ENCODE assay signal across 12 cellular contexts in genomic region chr5:72441861-72442540, GRCh38.
DNase-seq lines count a peak whose midpoint lies in the region; ATAC-seq and TF ChIP-seq lines count a peak whose summit lies in the region.
"Had no signal": no experiment of that assay in that cellular context is flagged by ENCODE, and none has a peak within 500 bp of the region (broad histone marks: within the 10 kb centered on the region; RNA-seq: fewer than 3 reads in every experiment).

No MANE protein-coding gene starts in this region.

- peak overlapping the region; percentile 19 to 70; a peak in 2 of 4 replicates for H4K8ac ChIP-seq in IMR-90 (ENCODE audit: low read depth in 2 of 2, low read length in 2 of 2)

- TF ChIP-seq CTCF in IMR-90 (conservative IDR thresholded peaks at IDR 0.05; ENCODE audit: low read depth, low read length) (no peak), MCF 10A (IDR thresholded peaks at IDR 0.05; ENCODE audit: unreplicated experiment) (no peak), left lung (IDR thresholded peaks at IDR 0.05) (no peak)

- H3K36me3 ChIP-seq in IMR-90 (ENCODE audit: control insufficient read depth, insufficient read depth, low read length) (no peaks in the 10 kb centered on the region), left lung (no peaks in the 10 kb centered on the region)
- H3K36me3 ChIP-seq: BLaER1 had no signal

- H3K9me3 ChIP-seq in IMR-90 (ENCODE audit: control insufficient read depth, insufficient read depth, low read length) (no peaks in the 10 kb centered on the region), left lung (no peaks in the 10 kb centered on the region)
- H3K9me3 ChIP-seq: BLaER1 had no signal

- peak overlapping the region; percentile 81 for H4K91ac ChIP-seq in IMR-90 (ENCODE audit: insufficient read depth, low read depth, low read length)

- peak overlapping the region; percentile 63; the same call in 1 of the 2 replicates for H3K23ac ChIP-seq in IMR-90 (ENCODE audit: low read depth, low read length)

- H2BK5ac ChIP-seq in IMR-90 (ENCODE audit: low read depth, low read length, poor library complexity, severe bottlenecking): peak overlapping the region; percentile 84

- peak overlapping the region; percentile 85; the same call in 1 of the 2 replicates for H3K14ac ChIP-seq in IMR-90 (replicated peaks; ENCODE audit: low read depth, low read length)

- in situ Hi-C loops in IMR-90 (cut with MboI; ENCODE audit: low sequenced_read_pairs): no loop called here

- dilution Hi-C loops in IMR-90 (cut with HindIII; ENCODE audit: low sequenced_read_pairs, unreplicated experiment): no loop called here

- H3K27ac ChIP-seq in IMR-90 (ENCODE audit: insufficient read depth, low read length) (peak overlapping the region; percentile 51; the same call in 1 of the 2 replicates), left lung (no peak overlapping the region)
- H3K27ac ChIP-seq: BLaER1 had no signal

- H3K27me3 ChIP-seq in IMR-90 (ENCODE audit: control insufficient read depth, insufficient read depth, low read length) (no peaks in the 10 kb centered on the region), left lung (no peaks in the 10 kb centered on the region)
- H3K27me3 ChIP-seq: BLaER1 had no signal

- H2BK120ac ChIP-seq in IMR-90 (ENCODE audit: low read depth, low read length): peak overlapping the region; percentile 93

- H3K18ac ChIP-seq in IMR-90 (ENCODE audit: low read depth, low read length): peak overlapping the region; percentile 59; the same call in 1 of the 2 replicates

- CTCF ChIA-PET in IMR-90 (lab: Yijun Ruan, JAX): no interaction called here
- CTCF ChIA-PET in MCF 10A (lab: Yijun Ruan, JAX): interaction anchor here (0.7 kb wide), 1 partner anchor 82 kb away, joined by 5 read pairs; no protein-coding TSS in a partner anchor

- H3K36me3 Mint-ChIP-seq in MCF 10A (ENCODE audit: insufficient read depth, unreplicated experiment): peaks cover 3% of the 10 kb centered on the region

- BruUV-seq in IMR-90 (replicated peaks; lab: Mats Ljungman, UMichigan) (no TSS peak), MCF 10A (replicated peaks; lab: Mats Ljungman, UMichigan) (TSS peak; percentile 24)

- no peak for TF ChIP-seq RAD21 in IMR-90 (IDR thresholded peaks at IDR 0.05; ENCODE audit: low read length)

- no peak for TF ChIP-seq POLR2A in IMR-90 (IDR thresholded peaks at IDR 0.05; ENCODE audit: low read depth, low read length)

- intact Hi-C loops in IMR-90 (cut with micrococcal nuclease) (no loop called here), MCF 10A (cut with micrococcal nuclease) (no loop called here), left lung (cut with DNase I) (no loop called here)

- WGBS in IMR-90 (ENCODE audit: extremely low coverage in 2 of 2, insufficient read length in 1 of 2), 2 experiments: 82% methylated on average over 2 of the region's 3 CpGs; no CpG with 5 or more reads in 1 of the 2 experiments

- peak; percentile 89 for DNase-seq in A172 (ENCODE audit: low spot score)
- DNase-seq in IMR-90: peak; percentile 97
- peak; percentile 84 for DNase-seq in MCF 10A (ENCODE audit: unreplicated experiment)
- DNase-seq in left lung: no peak
- DNase-seq in D341Med (ENCODE audit: low spot score): no peak
- no peak for DNase-seq in T-helper 9 cell
- DNase-seq: activated effector memory CD4-positive, alpha-beta T cell treated with Interleukin-2 at 50 U/mL for 16 hours; glutamatergic neuron; NCI-H524 treated with DMSO at 0.1 percent for 48 hours had no signal

- H3K4me3 Mint-ChIP-seq in MCF 10A (ENCODE audit: unreplicated experiment): no peak overlapping the region

- H3K27me3 Mint-ChIP-seq in MCF 10A (ENCODE audit: insufficient read depth, unreplicated experiment): no peaks in the 10 kb centered on the region

- peak overlapping the region; percentile 58 for H2AK9ac ChIP-seq in IMR-90 (replicated peaks; ENCODE audit: low read depth, low read length, poor library complexity)

- peaks cover 28% of the 10 kb centered on the region for H3K4me1 Mint-ChIP-seq in MCF 10A (ENCODE audit: insufficient read depth, unreplicated experiment)

- H4K20me1 ChIP-seq in IMR-90 (ENCODE audit: insufficient read depth, low read length): no peaks in the 10 kb centered on the region
- H4K20me1 ChIP-seq: BLaER1 had no signal

- peaks cover 7% of the 10 kb centered on the region for H3K4me1 ChIP-seq in IMR-90 (ENCODE audit: control insufficient read depth, insufficient read depth, low read length)
- H3K4me1 ChIP-seq in left lung: peaks cover 0 to 3% of the 10 kb centered on the region in 2 donors
- H3K4me1 ChIP-seq: BLaER1 had no signal

- no peak overlapping the region for H4K5ac ChIP-seq in IMR-90 (ENCODE audit: low read depth, low read length)

- peak overlapping the region; percentile 76 for H3K27ac Mint-ChIP-seq in MCF 10A (ENCODE audit: low read depth, unreplicated experiment)

- no peaks in the 10 kb centered on the region for H3K79me1 ChIP-seq in IMR-90 (ENCODE audit: low read depth in 1 of 2, low read length in 2 of 2)

- H2BK20ac ChIP-seq in IMR-90 (ENCODE audit: low read depth, low read length): peak overlapping the region; percentile 89

- H3K4me3 ChIP-seq in IMR-90 (ENCODE audit: insufficient read depth, low read depth, low read length) (no peak overlapping the region), left lung (no peak overlapping the region)
- H3K4me3 ChIP-seq: BLaER1 had no signal

- H3K9ac ChIP-seq in IMR-90 (ENCODE audit: low read depth, low read length): no peak overlapping the region
- H3K9ac ChIP-seq: BLaER1 had no signal

- ATAC-seq in IMR-90 (ENCODE audit: low read depth): peak; percentile 92
- ATAC-seq in left lung: peak; percentile 51
- ATAC-seq in HG03439 (IDR thresholded peaks at IDR 0.05; ENCODE audit: unreplicated experiment): no peak
- no peak for ATAC-seq in HG03342 (IDR thresholded peaks at IDR 0.05; ENCODE audit: unreplicated experiment)

- peak overlapping the region; percentile 35; the same call in 1 of the 2 replicates for H3K56ac ChIP-seq in IMR-90 (ENCODE audit: extremely low read depth, insufficient read depth, low read length)

- H3K9me1 ChIP-seq in IMR-90 (ENCODE audit: insufficient read depth, low read length): no peaks in the 10 kb centered on the region

- H2AFZ ChIP-seq in IMR-90 (replicated peaks; ENCODE audit: low read length, poor library complexity): no peak overlapping the region

- H2AK5ac ChIP-seq in IMR-90 (ENCODE audit: low read depth, low read length): peak overlapping the region; percentile 52

- peak overlapping the region; percentile 93; the same call in 1 of the 2 replicates for H3K4ac ChIP-seq in IMR-90 (ENCODE audit: low read depth, low read length)

- no peaks in the 10 kb centered on the region for H3K9me3 Mint-ChIP-seq in MCF 10A (ENCODE audit: unreplicated experiment)

- peak overlapping the region; percentile 90; the same call in 2 of the 3 replicates for H2BK15ac ChIP-seq in IMR-90 (ENCODE audit: low read depth, low read length)

- peak overlapping the region; percentile 24; the same call in 1 of the 2 replicates for H3K4me2 ChIP-seq in IMR-90 (ENCODE audit: low read depth, low read length)
- H3K4me2 ChIP-seq: BLaER1 had no signal

- POLR2A ChIA-PET in IMR-90 (lab: Charles Lee; ENCODE audit: unreplicated experiment) (no interaction called here), MCF 10A (lab: Yijun Ruan, JAX) (interaction anchor here (0.7 to 3.2 kb wide), 8 partner anchors 8 to 678 kb away, joined by 3 to 10 read pairs (median 3); partner anchors contain the start of gene TMEM171)

TF ChIP-seq in IMR-90, 13 proteins besides CTCF, POLR2A, EP300 and RAD21:
- TF ChIP-seq FOS (IDR thresholded peaks at IDR 0.05; ENCODE audit: low read depth, low read length) (peak; percentile 94), MXI1 (IDR thresholded peaks at IDR 0.05; ENCODE audit: borderline replicate concordance, low read depth, low read length) (no peak), CEBPB (IDR thresholded peaks at IDR 0.05; ENCODE audit: low read depth, low read length) (peak; percentile 57), SMC3 (IDR thresholded peaks at IDR 0.05; ENCODE audit: low read depth, low read length) (no peak; the same call in 1 of the 2 replicates), CHD1 (IDR thresholded peaks at IDR 0.05; ENCODE audit: low read depth, low read length) (no peak), MAFK (IDR thresholded peaks at IDR 0.05; ENCODE audit: low read depth, low read length) (peak; percentile 87), MAZ (IDR thresholded peaks at IDR 0.05; ENCODE audit: borderline replicate concordance, low read depth, low read length) (no peak), RCOR1 (IDR thresholded peaks at IDR 0.05; ENCODE audit: insufficient replicate concordance, low read length) (no peak), BHLHE40 (IDR thresholded peaks at IDR 0.05; ENCODE audit: low read depth, low read length) (peak; percentile 64; the same call in 1 of the 2 replicates), NFE2L2 (IDR thresholded peaks at IDR 0.05; ENCODE audit: low read depth, low read length) (no peak), RFX5 (IDR thresholded peaks at IDR 0.05; ENCODE audit: low read depth, low read length) (no peak)
- TF ChIP-seq, protein P1, sequence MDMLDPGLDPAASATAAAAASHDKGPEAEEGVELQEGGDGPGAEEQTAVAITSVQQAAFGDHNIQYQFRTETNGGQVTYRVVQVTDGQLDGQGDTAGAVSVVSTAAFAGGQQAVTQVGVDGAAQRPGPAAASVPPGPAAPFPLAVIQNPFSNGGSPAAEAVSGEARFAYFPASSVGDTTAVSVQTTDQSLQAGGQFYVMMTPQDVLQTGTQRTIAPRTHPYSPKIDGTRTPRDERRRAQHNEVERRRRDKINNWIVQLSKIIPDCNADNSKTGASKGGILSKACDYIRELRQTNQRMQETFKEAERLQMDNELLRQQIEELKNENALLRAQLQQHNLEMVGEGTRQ (IDR thresholded peaks at IDR 0.05; ENCODE audit: low read depth, low read length): no peak
- TF ChIP-seq, protein P2, sequence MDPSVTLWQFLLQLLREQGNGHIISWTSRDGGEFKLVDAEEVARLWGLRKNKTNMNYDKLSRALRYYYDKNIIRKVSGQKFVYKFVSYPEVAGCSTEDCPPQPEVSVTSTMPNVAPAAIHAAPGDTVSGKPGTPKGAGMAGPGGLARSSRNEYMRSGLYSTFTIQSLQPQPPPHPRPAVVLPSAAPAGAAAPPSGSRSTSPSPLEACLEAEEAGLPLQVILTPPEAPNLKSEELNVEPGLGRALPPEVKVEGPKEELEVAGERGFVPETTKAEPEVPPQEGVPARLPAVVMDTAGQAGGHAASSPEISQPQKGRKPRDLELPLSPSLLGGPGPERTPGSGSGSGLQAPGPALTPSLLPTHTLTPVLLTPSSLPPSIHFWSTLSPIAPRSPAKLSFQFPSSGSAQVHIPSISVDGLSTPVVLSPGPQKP (IDR thresholded peaks at IDR 0.05; ENCODE audit: borderline replicate concordance, low read depth, low read length): no peak

Comparison
In these comparisons a context has a peak if more than half of its experiments do, and no peak if none do; other contexts are left out.
1. DNase-seq: peak in A172 (single experiment), IMR-90 (single experiment) and MCF 10A (single experiment); none in left lung (0 of 2), D341Med (single experiment) and T-helper 9 cell (single experiment).
2. ATAC-seq: peak in IMR-90 (single experiment) and left lung (single experiment); none in HG03439 (single experiment) and HG03342 (single experiment).